10 cellular contexts compared by ENCODE assay signal in genomic region chr3:42063886-42064285, GRCh38. TPM values are rescaled to one million over a fixed set of nuclear protein-coding genes. Genes with fewer than 3 reads are reported as not detected.
A peak's percentile ranks its signal among the peaks of the same experiment; 100 is the strongest.
DNase-seq lines count a peak whose midpoint lies in the region; ATAC-seq and TF ChIP-seq lines count a peak whose summit lies in the region.
"Had no signal": no experiment of that assay in that cellular context is flagged by ENCODE, and none has a peak within 500 bp of the region (broad histone marks: within the 10 kb centered on the region; RNA-seq: fewer than 3 reads in every experiment).

No MANE protein-coding gene starts in this region.

- no peaks in the 10 kb centered on the region for H4K20me1 ChIP-seq in fibroblast of lung (ENCODE audit: control insufficient read depth, extremely low read depth, insufficient read depth, low read length)

- H3K27me3 ChIP-seq in SJCRH30 (no peaks in the 10 kb centered on the region), fibroblast of lung (ENCODE audit: control insufficient read depth, insufficient read depth, low read length) (no peaks in the 10 kb centered on the region), skeletal muscle satellite cell (ENCODE audit: control insufficient read depth, insufficient read depth, low read length) (no peaks in the 10 kb centered on the region)

- H3K4me3 ChIP-seq in SJCRH30: no peak overlapping the region
- no peak overlapping the region for H3K4me3 ChIP-seq in fibroblast of lung (replicated peaks in 1 of 4; ENCODE audit: control extremely low read depth in 1 of 4, insufficient read depth in 1 of 4, low read depth in 3 of 4, low read length in 4 of 4)
- no peak overlapping the region for H3K4me3 ChIP-seq in skeletal muscle satellite cell (ENCODE audit: low read length)

- no peaks in the 10 kb centered on the region for H3K9me3 ChIP-seq in SJCRH30 (replicated peaks)
- H3K9me3 ChIP-seq in fibroblast of lung (ENCODE audit: control insufficient read depth, insufficient read depth, low read depth, low read length): no peaks in the 10 kb centered on the region
- no peaks in the 10 kb centered on the region for H3K9me3 ChIP-seq in skeletal muscle satellite cell (replicated peaks; ENCODE audit: low read length)

- peaks cover 41% of the 10 kb centered on the region for H3K79me2 ChIP-seq in fibroblast of lung (ENCODE audit: control insufficient read depth, insufficient read depth, low read length)

- H3K9ac ChIP-seq in fibroblast of lung (ENCODE audit: insufficient read depth, low read length): no peak overlapping the region
- peak overlapping the region; percentile 83 for H3K9ac ChIP-seq in skeletal muscle satellite cell (ENCODE audit: low read depth, low read length)

- no peak overlapping the region for H3K4me2 ChIP-seq in fibroblast of lung (ENCODE audit: extremely low read depth, insufficient read depth, low read length)
- peak overlapping the region; percentile 46 for H3K4me2 ChIP-seq in skeletal muscle satellite cell (ENCODE audit: low read length)

- in situ Hi-C loops in G401 (cut with HindIII; ENCODE audit: low sequenced_read_pairs): no loop called here

- H3K27ac ChIP-seq in SJCRH30 (peak overlapping the region; percentile 42), fibroblast of lung (ENCODE audit: insufficient read depth, low read length) (peak overlapping the region; percentile 95)

- H2AFZ ChIP-seq in fibroblast of lung (ENCODE audit: low read length): no peak overlapping the region

- no peak for TF ChIP-seq CTCF in fibroblast of lung (conservative IDR thresholded peaks at IDR 0.05 in 1 of 2, IDR thresholded peaks at IDR 0.05 in 1 of 2; ENCODE audit: low read depth in 1 of 2, low read length in 2 of 2)

- H3K4me1 ChIP-seq in SJCRH30 (peaks cover 33% of the 10 kb centered on the region), fibroblast of lung (ENCODE audit: control insufficient read depth, extremely low read depth, insufficient read depth, low read length) (peaks cover 46% of the 10 kb centered on the region), skeletal muscle satellite cell (ENCODE audit: control insufficient read depth, insufficient read depth, low read length) (peaks cover 66% of the 10 kb centered on the region)

- H3K36me3 ChIP-seq in SJCRH30: no peaks in the 10 kb centered on the region
- no peaks in the 10 kb centered on the region for H3K36me3 ChIP-seq in fibroblast of lung (ENCODE audit: control insufficient read depth, insufficient read depth, low read length)
- no peaks in the 10 kb centered on the region for H3K36me3 ChIP-seq in skeletal muscle satellite cell (ENCODE audit: insufficient read depth, low read length)

- no peak for ATAC-seq in GM18520 (IDR thresholded peaks at IDR 0.05; ENCODE audit: unreplicated experiment)

- DNase-seq in GM04503 (ENCODE audit: low read depth) (peak; percentile 95), SJCRH30 (peak in 1 of 2 experiments; percentile 41), fibroblast of lung (ENCODE audit: low read depth in 2 of 2) (peak; percentile 68 to 85), G401 (ENCODE audit: low spot score) (no peak), inferior parietal cortex (ENCODE audit: extremely low spot score) (no peak), iPS-NIHi7 (ENCODE audit: extremely low spot score) (no peak)
- DNase-seq: activated T-cell treated with anti-CD3 and anti-CD28 coated beads, Interleukin-2, amount 50 U/mL, for 48 hours; MM.1S had no signal

RNA-seq across cellular contexts. Expression of gene TRAK1, which starts 27.3 kb away (rescaled TPM):
- 10.3 and 12.1 TPM in 2 replicates for total RNA-seq in SJCRH30 (2014; rRNA removed; shearing (Covaris generic))
- total RNA-seq in fibroblast of lung: 19.3 and 37.8 TPM in 2 replicates
- polyA plus RNA-seq in fibroblast of lung: 34.9 and 44.0 TPM in 2 replicates
- polyA plus RNA-seq in fibroblast of lung (2012): 28.5 and 39.9 TPM in 2 replicates
- 59.2 and 77.2 TPM in 2 replicates for polyA minus RNA-seq in fibroblast of lung (ENCODE audit: low replicate concordance)
- total RNA-seq in skeletal muscle satellite cell (2012; rRNA removed): 21.0 and 32.5 TPM in 2 replicates
- 17.3 and 17.6 TPM in 2 replicates for total RNA-seq in G401 (2014; rRNA removed; shearing (Covaris generic))

Comparison
In these comparisons a context has a peak if more than half of its experiments do, and no peak if none do; other contexts are left out.
1. DNase-seq: peak in GM04503 (single experiment) and fibroblast of lung (2 of 2); none in G401 (single experiment), inferior parietal cortex (single experiment) and iPS-NIHi7 (single experiment).